Comparison of ENCODE assay signal across 17 cellular contexts in genomic region chr10:12507165-12507870, GRCh38.
DNase-seq lines count a peak whose midpoint lies in the region; ATAC-seq and TF ChIP-seq lines count a peak whose summit lies in the region.
"Had no signal": no experiment of that assay in that cellular context is flagged by ENCODE, and none has a peak within 500 bp of the region (broad histone marks: within the 10 kb centered on the region; RNA-seq: fewer than 3 reads in every experiment).

No MANE protein-coding gene starts in this region.

- no peaks in the 10 kb centered on the region for H3K27me3 Mint-ChIP-seq in activated CD8-positive, alpha-beta memory T cell treated with anti-CD3 and anti-CD28 coated beads, Interleukin-2, amount 10 ng/mL, durations not matched to agents 7 days and 5 days
- H3K27me3 Mint-ChIP-seq in WTC11 (ENCODE audit: low read depth), result no peaks in the 10 kb centered on the region
- H3K27me3 Mint-ChIP-seq: type B pancreatic cell had no signal

- H3K4me3 Mint-ChIP-seq in activated CD8-positive, alpha-beta memory T cell treated with anti-CD3 and anti-CD28 coated beads, Interleukin-2, amount 10 ng/mL, durations not matched to agents 7 days and 5 days, result no peak overlapping the region
- H3K4me3 Mint-ChIP-seq in WTC11, result no peak overlapping the region
- H3K4me3 Mint-ChIP-seq: type B pancreatic cell had no signal

- H3K9me3 Mint-ChIP-seq in activated CD8-positive, alpha-beta memory T cell treated with anti-CD3 and anti-CD28 coated beads, Interleukin-2, amount 10 ng/mL, durations not matched to agents 7 days and 5 days (ENCODE audit: low read depth), result no peaks in the 10 kb centered on the region
- peaks cover 9% of the 10 kb centered on the region; the same call in 1 of the 2 replicates for H3K9me3 Mint-ChIP-seq in WTC11
- H3K9me3 Mint-ChIP-seq: type B pancreatic cell had no signal

- no peaks in the 10 kb centered on the region for H3K36me3 Mint-ChIP-seq in activated CD8-positive, alpha-beta memory T cell treated with anti-CD3 and anti-CD28 coated beads, Interleukin-2, amount 10 ng/mL, durations not matched to agents 7 days and 5 days
- no peaks in the 10 kb centered on the region for H3K36me3 Mint-ChIP-seq in WTC11

- H3K4me1 Mint-ChIP-seq in activated CD8-positive, alpha-beta memory T cell treated with anti-CD3 and anti-CD28 coated beads, Interleukin-2, amount 10 ng/mL, durations not matched to agents 7 days and 5 days, result peaks cover 35% of the 10 kb centered on the region
- peaks cover 29% of the 10 kb centered on the region for H3K4me1 Mint-ChIP-seq in WTC11

- ATAC-seq in activated CD8-positive, alpha-beta memory T cell treated with anti-CD3 and anti-CD28 coated beads, Interleukin-2, amount 10 ng/mL, durations not matched to agents 7 days and 5 days, result peak; percentile 49
- ATAC-seq in WTC11, result no peak
- no peak for ATAC-seq in HG02759 (IDR thresholded peaks at IDR 0.05; ENCODE audit: unreplicated experiment)
- ATAC-seq: A549, mucosa of descending colon had no signal

- H3K27ac Mint-ChIP-seq in activated CD8-positive, alpha-beta memory T cell treated with anti-CD3 and anti-CD28 coated beads, Interleukin-2, amount 10 ng/mL, durations not matched to agents 7 days and 5 days, result no peak overlapping the region
- peak overlapping the region; percentile 19; the same call in 1 of the 2 replicates for H3K27ac Mint-ChIP-seq in WTC11
- H3K27ac Mint-ChIP-seq: type B pancreatic cell had no signal

- H3K27ac ChIP-seq in temporal lobe (ENCODE audit: low read depth, low read length), result peak overlapping the region; percentile 12
- H3K27ac ChIP-seq in RWPE1, result no peak overlapping the region
- H3K27ac ChIP-seq: A549, cardiac muscle cell, HL-60, KMS-11, ovary had no signal

- POLR2A ChIA-PET in WTC11 (lab: Charles Lee), result no interaction called here
- POLR2A ChIA-PET in RWPE1 (lab: Yijun Ruan, JAX; ENCODE audit: low non-redundant PET), result no interaction called here

- CTCF ChIA-PET in activated CD8-positive, alpha-beta memory T cell treated with anti-CD3 and anti-CD28 coated beads, Interleukin-2, amount 10 ng/mL, durations not matched to agents 7 days and 5 days (lab: Charles Lee), result no interaction called here
- CTCF ChIA-PET in WTC11 (lab: Charles Lee), result no interaction called here
- CTCF ChIA-PET in RWPE1 (lab: Yijun Ruan, JAX), result no interaction called here

- peak; percentile 66 for DNase-seq in activated CD8-positive, alpha-beta memory T cell treated with anti-CD3 and anti-CD28 coated beads, Interleukin-2, amount 10 ng/mL, durations not matched to agents 7 days and 5 days
- no peak for DNase-seq in activated CD8-positive, alpha-beta memory T cell treated with anti-CD3 and anti-CD28 coated beads, Interleukin-2, amount 50 U/mL, for 4 hours
- DNase-seq in WTC11 (ENCODE audit: low spot score) (no peak), islet precursor cell (peak; percentile 37), RWPE1 (ENCODE audit: low spot score) (no peak), SW480 (ENCODE audit: low spot score) (no peak)
- DNase-seq: mucosa of descending colon, NCI-H1105 treated with DMSO at 0.1 percent for 48 hours, NCI-H2171 treated with DMSO at 0.1 percent for 48 hours had no signal

- TF ChIP-seq CTCF in WTC11 (IDR thresholded peaks at IDR 0.05) (no peak), RWPE1 (conservative IDR thresholded peaks at IDR 0.05; ENCODE audit: low read depth) (no peak)

TF ChIP-seq in WTC11, 78 proteins besides CTCF, POLR2A, EP300 and RAD21:
- no peak for TF ChIP-seq NR1H2 (CRISPR knock-in tag; IDR thresholded peaks at IDR 0.05)
- no peak for TF ChIP-seq GTF2I (CRISPR knock-in tag; conservative IDR thresholded peaks at IDR 0.05)
- TF ChIP-seq RORB (CRISPR knock-in tag; IDR thresholded peaks at IDR 0.05), result no peak
- no peak for TF ChIP-seq RELA (CRISPR knock-in tag; IDR thresholded peaks at IDR 0.05; ENCODE audit: borderline replicate concordance)
- TF ChIP-seq FOXJ3 (CRISPR knock-in tag; IDR thresholded peaks at IDR 0.05; ENCODE audit: borderline replicate concordance), result no peak
- TF ChIP-seq SP1 (CRISPR knock-in tag; conservative IDR thresholded peaks at IDR 0.05), result no peak
- TF ChIP-seq ATF1 (CRISPR knock-in tag; IDR thresholded peaks at IDR 0.05), result no peak
- TF ChIP-seq USF1 (CRISPR knock-in tag; IDR thresholded peaks at IDR 0.05), result no peak
- no peak for TF ChIP-seq GRHL2 (CRISPR knock-in tag; IDR thresholded peaks at IDR 0.05; ENCODE audit: insufficient replicate concordance, severe bottlenecking)
- TF ChIP-seq ZNF532 (CRISPR knock-in tag; IDR thresholded peaks at IDR 0.05; ENCODE audit: borderline replicate concordance), result no peak
- TF ChIP-seq CREB1 (CRISPR knock-in tag; IDR thresholded peaks at IDR 0.05), result no peak
- no peak for TF ChIP-seq IRF1 (CRISPR knock-in tag; IDR thresholded peaks at IDR 0.05)
TF ChIP-seq in WTC11: peak in this region for 0.

Comparison
In these comparisons a context has a peak if more than half of its experiments do, and no peak if none do; other contexts are left out.
1. DNase-seq: peak in activated CD8-positive, alpha-beta memory T cell treated with anti-CD3 and anti-CD28 coated beads, Interleukin-2, amount 10 ng/mL, durations not matched to agents 7 days and 5 days (single experiment) and islet precursor cell (single experiment); none in activated CD8-positive, alpha-beta memory T cell treated with anti-CD3 and anti-CD28 coated beads, Interleukin-2, amount 50 U/mL, for 4 hours (single experiment), WTC11 (single experiment), RWPE1 (single experiment) and SW480 (single experiment).